8 cellular contexts compared by ENCODE assay signal in the genomic region with DNA sequence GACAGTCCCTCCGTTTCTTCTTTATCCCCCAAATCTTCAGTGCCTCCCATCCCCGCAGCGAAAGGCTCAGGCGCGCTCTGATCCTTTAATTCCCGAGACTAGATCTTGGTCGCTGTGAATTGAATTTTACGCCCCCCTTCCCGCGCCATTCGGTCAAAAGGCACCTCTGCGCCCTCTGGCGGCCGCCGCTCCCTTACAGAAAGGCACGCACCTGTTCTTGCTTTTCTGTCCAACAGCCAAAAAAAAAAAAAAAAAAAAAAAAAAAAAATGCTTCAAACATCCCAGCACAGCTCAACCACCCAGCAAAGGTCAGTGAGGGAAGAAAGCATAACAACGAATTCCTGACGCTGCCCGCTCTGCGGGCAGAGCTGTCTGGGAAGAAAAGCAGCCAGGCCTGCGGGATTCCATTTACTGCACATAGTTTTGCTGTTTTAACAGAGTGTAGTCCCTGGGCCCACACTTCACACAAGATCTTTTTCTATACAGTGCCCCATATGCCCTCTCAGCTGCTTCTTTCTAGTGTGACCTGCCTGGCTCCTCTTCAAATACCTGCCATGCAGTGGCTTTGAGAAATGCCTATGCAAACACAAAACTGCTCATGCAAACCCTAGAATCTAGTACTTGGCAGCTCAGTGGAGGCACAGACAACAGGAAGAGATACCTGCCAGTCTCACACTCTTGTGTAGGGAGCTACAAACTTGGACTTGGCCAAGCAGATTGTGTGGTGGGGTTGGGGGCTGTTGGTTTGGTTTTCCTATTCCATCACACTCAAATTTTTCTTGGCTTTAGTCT. TPM values are rescaled to one million over a fixed set of nuclear protein-coding genes. Genes with fewer than 3 reads are reported as not detected.
A peak's percentile ranks its signal among the peaks of the same experiment; 100 is the strongest.
DNase-seq lines count a peak whose midpoint lies in the region; TF ChIP-seq lines count a peak whose summit lies in the region.

No MANE protein-coding gene starts in this region.

- peak; percentile 79 for TF ChIP-seq CTCF in epithelial cell of esophagus (IDR thresholded peaks at IDR 0.05; ENCODE audit: insufficient read depth, low read depth, low read length, missing control alignments)

- H3K4me3 ChIP-seq in NT2/D1 (ENCODE audit: insufficient read length, low read depth) = peak overlapping the region; percentile 57
- H3K4me3 ChIP-seq in epithelial cell of esophagus (ENCODE audit: low read length) = peak overlapping the region; percentile 51

- peak overlapping the region; percentile 76 for H3K9ac ChIP-seq in NT2/D1 (ENCODE audit: insufficient read length, low read depth)

- H3K9me3 ChIP-seq in NT2/D1 (ENCODE audit: insufficient read depth, low read length) = no peaks in the 10 kb centered on the region; the same call in 1 of the 2 replicates

- DNase-seq in GDM1 (lab: John Stamatoyannopoulos, UW) = peak; percentile 61
- DNase-seq in HT-29 (ENCODE audit: low spot score) = peak; percentile 95
- peak; percentile 75 for DNase-seq in NT2/D1 (ENCODE audit: low read depth, low spot score)
- DNase-seq in activated CD8-positive, alpha-beta memory T cell treated with anti-CD3 and anti-CD28 coated beads, Interleukin-2, amount 50 U/mL, for 4 hours = peak; percentile 88
- peak; percentile 68 for DNase-seq in epithelial cell of esophagus (ENCODE audit: low read depth)
- DNase-seq in mucosa of gallbladder (ENCODE audit: low spot score) = peak; percentile 89
- DNase-seq in stimulated activated CD8-positive, alpha-beta memory T cell treated with anti-CD3 and anti-CD28 coated beads, Interleukin-7, amount 100 ng/mL, for 1 hour (ENCODE audit: low read depth in 2 of 2) = peak; percentile 68 to 86
- no peak for DNase-seq in cortex of kidney (lab: John Stamatoyannopoulos, UW)

- peaks cover 26% of the 10 kb centered on the region for H3K36me3 ChIP-seq in NT2/D1 (ENCODE audit: insufficient read depth, insufficient read length, low read length)

- H3K4me1 ChIP-seq in NT2/D1 (ENCODE audit: insufficient read depth, insufficient read length) = peaks cover 3% of the 10 kb centered on the region

- H3K27me3 ChIP-seq in NT2/D1 (ENCODE audit: insufficient read depth, insufficient read length) = peaks cover 37% of the 10 kb centered on the region

RNA-seq across cellular contexts. Expression of a gene that starts 1.3 kb away (rescaled TPM):
- total RNA-seq in HT-29 (2014; rRNA removed; shearing (Covaris generic)) = 31.1 and 38.2 TPM in 2 replicates
- 22.0 TPM for total RNA-seq in mucosa of gallbladder

RNA-seq across cellular contexts. Expression of a gene that starts 11.3 kb away (rescaled TPM):
- 137 and 149 TPM in 2 replicates for total RNA-seq in HT-29 (2014; rRNA removed; shearing (Covaris generic))
- 24.3 TPM for total RNA-seq in mucosa of gallbladder

RNA-seq across cellular contexts. Expression of a gene that starts 23.6 kb away (rescaled TPM):
- total RNA-seq in HT-29 (2014; rRNA removed; shearing (Covaris generic)) = 9.9 and 12.4 TPM in 2 replicates
- total RNA-seq in mucosa of gallbladder = 6.1 TPM

RNA-seq across cellular contexts. Expression of a gene that starts 36.9 kb away (rescaled TPM):
- 24.2 and 27.5 TPM in 2 replicates for total RNA-seq in HT-29 (2014; rRNA removed; shearing (Covaris generic))
- 12.1 TPM for total RNA-seq in mucosa of gallbladder
